Comparison of ENCODE assay signal across 30 cellular contexts in genomic region chr2:123485056-123485455, GRCh38.
"Had no signal": no experiment of that assay in that cellular context is flagged by ENCODE, and none has a peak within 500 bp of the region (broad histone marks: within the 10 kb centered on the region; RNA-seq: fewer than 3 reads in every experiment).

No MANE protein-coding gene starts in this region.

- H3K27me3 ChIP-seq: adrenal gland, ascending aorta, body of pancreas, brain microvascular endothelial cell, breast epithelium, cardiac muscle cell had no signal

- H3K36me3 ChIP-seq: adrenal gland, ascending aorta, brain microvascular endothelial cell, breast epithelium, cardiac muscle cell had no signal

- DNase-seq: activated effector memory CD4-positive, alpha-beta T cell treated with anti-CD3 and anti-CD28 coated beads, Interleukin-2, amount 50 U/mL, for 16 hours; activated effector memory CD4-positive, alpha-beta T cell treated with Interleukin-2 at 50 U/mL for 16 hours; activated gamma-delta T cell; activated gamma-delta T cell treated with Interleukin-2 at 50 U/mL for 16 hours; activated naive CD4-positive, alpha-beta T cell; activated naive CD4-positive, alpha-beta T cell treated with anti-CD3 and anti-CD28 coated beads for 36 hours; activated naive CD4-positive, alpha-beta T cell treated with anti-CD3 and anti-CD28 coated beads, Interleukin-2, amount 10 ng/mL, durations not matched to agents 7 days and 5 days; activated naive CD4-positive, alpha-beta T cell treated with anti-CD3 and anti-CD28 coated beads, Interleukin-2, amount 50 U/mL, for 16 hours; activated naive CD4-positive, alpha-beta T cell treated with Interleukin-2 at 50 U/mL for 16 hours; activated naive CD8-positive, alpha-beta T cell treated with anti-CD3 and anti-CD28 coated beads for 36 hours; activated naive CD8-positive, alpha-beta T cell treated with anti-CD3 and anti-CD28 coated beads, Interleukin-2, amount 10 ng/mL, durations not matched to agents 7 days and 5 days; activated naive CD8-positive, alpha-beta T cell treated with anti-CD3 and anti-CD28 coated beads, Interleukin-2, amount 50 U/mL, for 24 hours; activated T-cell treated with anti-CD3 and anti-CD28 coated beads, Interleukin-2, amount 50 U/mL, for 4 hours; activated T-cell treated with anti-CD3 and anti-CD28 coated beads, Interleukin-2, amount 50 U/mL, for 48 hours; activated T-cell treated with anti-CD3 and anti-CD28 coated beads, Interleukin-2, amount 50 U/mL, for 72 hours; adrenal gland; amniotic stem cell; amygdala; anterior cingulate cortex; aorta; body of pancreas; brain microvascular endothelial cell; caudate nucleus; central memory CD4-positive, alpha-beta T cell; cerebellar nuclear complex had no signal

- H3K4me1 ChIP-seq: adrenal gland, ascending aorta, body of pancreas, breast epithelium had no signal

- H3K4me3 ChIP-seq: adrenal gland, ascending aorta, body of pancreas, breast epithelium, cardiac muscle cell had no signal

- ATAC-seq: activated naive CD4-positive, alpha-beta T cell treated with anti-CD3 and anti-CD28 coated beads, Interleukin-2, amount 50 U/mL, for 72 hours; activated naive CD8-positive, alpha-beta T cell treated with anti-CD3 and anti-CD28 coated beads, Interleukin-2, amount 50 U/mL, for 24 hours; activated T-cell treated with anti-CD3 and anti-CD28 coated beads, Interleukin-2, amount 50 U/mL, for 4 hours; activated T-cell treated with anti-CD3 and anti-CD28 coated beads, Interleukin-2, amount 50 U/mL, for 72 hours; activated T-helper 17 cell treated with anti-CD3 and anti-CD28 coated beads, Interleukin-2, amount 50 U/mL, for 72 hours; body of pancreas had no signal

- H3K27ac ChIP-seq: adrenal gland, ascending aorta, body of pancreas, brain microvascular endothelial cell, breast epithelium, cardiac muscle cell had no signal

- H3K9me3 ChIP-seq: adrenal gland, ascending aorta, body of pancreas, breast epithelium had no signal
